In the genomic region with DNA sequence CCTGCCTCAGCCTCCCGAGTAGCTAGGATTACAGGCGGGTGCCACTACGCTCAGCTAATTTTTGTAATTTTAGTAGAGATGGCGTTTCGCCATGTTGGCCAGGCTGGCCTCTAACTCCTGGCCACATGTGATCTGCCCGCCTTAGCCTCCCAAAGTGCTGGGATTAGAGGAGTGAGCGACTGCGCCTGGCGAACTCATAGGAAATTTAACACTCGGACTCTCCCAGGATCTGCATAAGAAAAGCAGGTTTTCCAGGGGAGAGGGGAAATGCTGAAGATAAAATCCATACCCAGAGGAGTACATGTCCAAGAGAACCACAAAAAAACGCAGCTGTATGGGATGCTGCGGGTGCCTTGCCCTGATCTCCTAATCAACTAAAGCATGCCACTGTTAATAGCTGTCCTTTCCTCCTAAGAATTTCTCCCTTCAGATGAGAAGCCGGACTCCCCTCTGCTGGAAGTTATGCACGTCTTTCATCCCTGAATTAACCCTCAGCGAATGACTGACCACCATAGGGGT, we compare ENCODE assay signal across 25 cellular contexts. TPM values are rescaled to one million over a fixed set of nuclear protein-coding genes. Genes with fewer than 3 reads are reported as not detected.
DNase-seq lines count a peak whose midpoint lies in the region; ATAC-seq and TF ChIP-seq lines count a peak whose summit lies in the region.
"Had no signal": no experiment of that assay in that cellular context is flagged by ENCODE, and none has a peak within 500 bp of the region (broad histone marks: within the 10 kb centered on the region; RNA-seq: fewer than 3 reads in every experiment).

No MANE protein-coding gene starts in this region.

- no peak overlapping the region for H3K4me3 Mint-ChIP-seq in stimulated activated effector memory CD8-positive, alpha-beta T cell treated with anti-CD3 and anti-CD28 coated beads, Interleukin-12 subunit alpha, Interleukin-12 subunit beta, amount 100 ng/mL, for 72 hours
- H3K4me3 Mint-ChIP-seq: CD14-positive monocyte; CD8-positive, alpha-beta memory T cell had no signal

- ATAC-seq in Right ventricle myocardium inferior, result no peak
- ATAC-seq in Right ventricle myocardium superior (ENCODE audit: poor library complexity), result no peak
- no peak for ATAC-seq in IMR-90 (ENCODE audit: low read depth)
- ATAC-seq in stimulated activated effector memory CD8-positive, alpha-beta T cell treated with anti-CD3 and anti-CD28 coated beads, Interleukin-12 subunit alpha, Interleukin-12 subunit beta, amount 100 ng/mL, for 72 hours, result no peak
- ATAC-seq in GM18502 (IDR thresholded peaks at IDR 0.05; ENCODE audit: poor library complexity, unreplicated experiment), result no peak

- CTCF ChIA-PET in IMR-90 (lab: Yijun Ruan, JAX), result no interaction called here

- no peak overlapping the region for H3K4me3 ChIP-seq in IMR-90 (ENCODE audit: insufficient read depth, low read depth, low read length)
- H3K4me3 ChIP-seq in mesenchymal stem cell (ENCODE audit: insufficient read depth in 1 of 2, low read depth in 1 of 2, low read length in 2 of 2), result no peak overlapping the region
- no peak overlapping the region for H3K4me3 ChIP-seq in vagina
- H3K4me3 ChIP-seq: PC-9 had no signal

- H3K18ac ChIP-seq in IMR-90 (ENCODE audit: low read depth, low read length) (no peak overlapping the region), mesenchymal stem cell (ENCODE audit: low read depth in 1 of 2, low read length in 2 of 2) (no peak overlapping the region)

- H3K79me1 ChIP-seq in IMR-90 (ENCODE audit: low read depth in 1 of 2, low read length in 2 of 2) (no peaks in the 10 kb centered on the region), mesenchymal stem cell (replicated peaks; ENCODE audit: low read length, poor library complexity, severe bottlenecking) (no peaks in the 10 kb centered on the region)

- H2BK12ac ChIP-seq in mesenchymal stem cell (ENCODE audit: low read length in 2 of 2), result no peak overlapping the region

- DNase-seq in Right ventricle myocardium inferior (ENCODE audit: missing footprints) (peak; percentile 35), Right ventricle myocardium superior (no peak), IMR-90 (no peak), mesenchymal stem cell (no peak), vagina (ENCODE audit: extremely low spot score in 2 of 2) (no peak)
- no peak for DNase-seq in stimulated activated effector memory CD8-positive, alpha-beta T cell treated with anti-CD3 and anti-CD28 coated beads, Interleukin-12 subunit alpha, Interleukin-12 subunit beta, amount 100 ng/mL, for 72 hours (ENCODE audit: low spot score in 2 of 2)
- no peak for DNase-seq in effector CD4-positive, alpha-beta T cell
- DNase-seq: ACHN; BE2C; CD8-positive, alpha-beta memory T cell; DMS153; DND-41; GOT3; NCI-H1048; NCI-H1417; NCI-H1694; NCI-H2029 treated with DMSO at 0.1 percent for 48 hours; NCI-H446 treated with DMSO at 0.1 percent for 48 hours; NCI-H82; NK-92 treated with Interleukin-12 subunit alpha and Interleukin-12 subunit beta, amount 100 ng/mL, for 24 hours; PC-9; SHP77 treated with DMSO at 0.1 percent for 48 hours had no signal

- H3K36me3 Mint-ChIP-seq in stimulated activated effector memory CD8-positive, alpha-beta T cell treated with anti-CD3 and anti-CD28 coated beads, Interleukin-12 subunit alpha, Interleukin-12 subunit beta, amount 100 ng/mL, for 72 hours, result no peaks in the 10 kb centered on the region
- H3K36me3 Mint-ChIP-seq: CD8-positive, alpha-beta memory T cell had no signal

- no peaks in the 10 kb centered on the region for H3K4me1 Mint-ChIP-seq in stimulated activated effector memory CD8-positive, alpha-beta T cell treated with anti-CD3 and anti-CD28 coated beads, Interleukin-12 subunit alpha, Interleukin-12 subunit beta, amount 100 ng/mL, for 72 hours
- H3K4me1 Mint-ChIP-seq: CD8-positive, alpha-beta memory T cell had no signal

- H2AFZ ChIP-seq in IMR-90 (replicated peaks; ENCODE audit: low read length, poor library complexity) (no peak overlapping the region), mesenchymal stem cell (ENCODE audit: low read depth, low read length) (no peak overlapping the region)
- H2AFZ ChIP-seq: PC-9 had no signal

- no peak overlapping the region for H4K5ac ChIP-seq in IMR-90 (ENCODE audit: low read depth, low read length)

- H4K8ac ChIP-seq in IMR-90 (ENCODE audit: low read depth in 2 of 2, low read length in 2 of 2) (no peak overlapping the region), mesenchymal stem cell (ENCODE audit: low read length) (no peak overlapping the region)

- intact Hi-C loops in Right ventricle myocardium inferior (cut with DNase I), result no loop called here
- intact Hi-C loops in Right ventricle myocardium superior (cut with DNase I), result no loop called here
- intact Hi-C loops in IMR-90 (cut with micrococcal nuclease), result loop anchor here (5.0 kb wide), 1 partner anchor 959 kb away; no protein-coding TSS in a partner anchor
- intact Hi-C loops in vagina (cut with DNase I), result no loop called here

- POLR2A ChIA-PET in IMR-90 (lab: Charles Lee; ENCODE audit: unreplicated experiment), result no interaction called here

- TF ChIP-seq CTCF in IMR-90 (conservative IDR thresholded peaks at IDR 0.05; ENCODE audit: low read depth, low read length) (no peak), vagina (IDR thresholded peaks at IDR 0.05) (no peak)

- peak overlapping the region; percentile 30 for H3K27ac Mint-ChIP-seq in stimulated activated effector memory CD8-positive, alpha-beta T cell treated with anti-CD3 and anti-CD28 coated beads, Interleukin-12 subunit alpha, Interleukin-12 subunit beta, amount 100 ng/mL, for 72 hours
- H3K27ac Mint-ChIP-seq: CD8-positive, alpha-beta memory T cell had no signal

- no peaks in the 10 kb centered on the region for H3K36me3 ChIP-seq in IMR-90 (ENCODE audit: control insufficient read depth, insufficient read depth, low read length)
- no peaks in the 10 kb centered on the region for H3K36me3 ChIP-seq in mesenchymal stem cell (ENCODE audit: control insufficient read depth in 1 of 2, insufficient read depth in 2 of 2, low read depth in 1 of 2, low read length in 2 of 2)
- no peaks in the 10 kb centered on the region for H3K36me3 ChIP-seq in vagina
- H3K36me3 ChIP-seq: BE2C had no signal

- H3K23ac ChIP-seq in IMR-90 (ENCODE audit: low read depth, low read length), result no peak overlapping the region
- H3K23ac ChIP-seq in mesenchymal stem cell (ENCODE audit: low read length in 2 of 2), result no peak overlapping the region

- no peaks in the 10 kb centered on the region for H3K27me3 ChIP-seq in IMR-90 (ENCODE audit: control insufficient read depth, insufficient read depth, low read length)
- H3K27me3 ChIP-seq in mesenchymal stem cell (ENCODE audit: control insufficient read depth in 1 of 2, insufficient read depth in 1 of 2, low read length in 2 of 2), result no peaks in the 10 kb centered on the region
- no peaks in the 10 kb centered on the region for H3K27me3 ChIP-seq in vagina
- H3K27me3 ChIP-seq: BE2C had no signal

- H2BK120ac ChIP-seq in IMR-90 (ENCODE audit: low read depth, low read length) (no peak overlapping the region), mesenchymal stem cell (ENCODE audit: low read depth, low read length) (no peak overlapping the region)

- H3K14ac ChIP-seq in IMR-90 (replicated peaks; ENCODE audit: low read depth, low read length), result no peak overlapping the region
- no peak overlapping the region for H3K14ac ChIP-seq in mesenchymal stem cell (ENCODE audit: low read length in 2 of 2)

- TF ChIP-seq POLR2A in IMR-90 (IDR thresholded peaks at IDR 0.05; ENCODE audit: low read depth, low read length), result no peak
- no peak for TF ChIP-seq POLR2A in vagina (IDR thresholded peaks at IDR 0.05)

- H2AK9ac ChIP-seq in IMR-90 (replicated peaks; ENCODE audit: low read depth, low read length, poor library complexity), result no peak overlapping the region

- dilution Hi-C loops in IMR-90 (cut with HindIII; ENCODE audit: low sequenced_read_pairs, unreplicated experiment), result no loop called here

- no peak overlapping the region for H2BK20ac ChIP-seq in IMR-90 (ENCODE audit: low read depth, low read length)

- H3K4me2 ChIP-seq in IMR-90 (ENCODE audit: low read depth, low read length), result no peak overlapping the region
- no peak overlapping the region for H3K4me2 ChIP-seq in mesenchymal stem cell (ENCODE audit: low read length, poor library complexity, severe bottlenecking)
- H3K4me2 ChIP-seq: PC-9 had no signal

- H2BK5ac ChIP-seq in IMR-90 (ENCODE audit: low read depth, low read length, poor library complexity, severe bottlenecking) (no peak overlapping the region), mesenchymal stem cell (ENCODE audit: low read depth, low read length, poor library complexity, severe bottlenecking) (no peak overlapping the region)

- no peak overlapping the region for H3K9ac ChIP-seq in IMR-90 (ENCODE audit: low read depth, low read length)
- no peak overlapping the region for H3K9ac ChIP-seq in mesenchymal stem cell (ENCODE audit: low read length)

- H3K4ac ChIP-seq in IMR-90 (ENCODE audit: low read depth, low read length) (no peak overlapping the region), mesenchymal stem cell (ENCODE audit: low read depth in 1 of 2, low read length in 2 of 2) (no peak overlapping the region)

- H2AK5ac ChIP-seq in IMR-90 (ENCODE audit: low read depth, low read length) (no peak overlapping the region), mesenchymal stem cell (ENCODE audit: low read length, severe bottlenecking) (peak overlapping the region; percentile 89)

- H3K9me3 ChIP-seq in IMR-90 (ENCODE audit: control insufficient read depth, insufficient read depth, low read length) (no peaks in the 10 kb centered on the region), mesenchymal stem cell (ENCODE audit: control insufficient read depth, low read length) (no peaks in the 10 kb centered on the region), vagina (no peaks in the 10 kb centered on the region)
- H3K9me3 ChIP-seq: BE2C had no signal

- H3K9me3 Mint-ChIP-seq in stimulated activated effector memory CD8-positive, alpha-beta T cell treated with anti-CD3 and anti-CD28 coated beads, Interleukin-12 subunit alpha, Interleukin-12 subunit beta, amount 100 ng/mL, for 72 hours, result no peaks in the 10 kb centered on the region
- H3K9me3 Mint-ChIP-seq: CD8-positive, alpha-beta memory T cell had no signal

- 90% methylated on average over 2 of the region's 15 CpGs; no CpG with 5 or more reads in 1 of the 2 experiments for WGBS in IMR-90 (ENCODE audit: extremely low coverage in 2 of 2, insufficient read length in 1 of 2), 2 experiments
- WGBS in mesenchymal stem cell, result 98% methylated on average over 15 of the region's 15 CpGs

- no peaks in the 10 kb centered on the region for H4K20me1 ChIP-seq in IMR-90 (ENCODE audit: insufficient read depth, low read length)

- TF ChIP-seq RAD21 in IMR-90 (IDR thresholded peaks at IDR 0.05; ENCODE audit: low read length), result no peak

- in situ Hi-C loops in IMR-90 (cut with MboI; ENCODE audit: low sequenced_read_pairs), result no loop called here

- peaks cover 10% of the 10 kb centered on the region for H3K4me1 ChIP-seq in IMR-90 (ENCODE audit: control insufficient read depth, insufficient read depth, low read length)
- peaks cover 7% of the 10 kb centered on the region for H3K4me1 ChIP-seq in mesenchymal stem cell (ENCODE audit: control insufficient read depth, insufficient read depth, low read depth, low read length)
- H3K4me1 ChIP-seq in vagina, result peaks cover 5% of the 10 kb centered on the region
- H3K4me1 ChIP-seq: BE2C had no signal

- no peak overlapping the region for H3K56ac ChIP-seq in IMR-90 (ENCODE audit: extremely low read depth, insufficient read depth, low read length)

- H4K91ac ChIP-seq in IMR-90 (ENCODE audit: insufficient read depth, low read depth, low read length) (no peak overlapping the region), mesenchymal stem cell (ENCODE audit: low read length) (no peak overlapping the region)

- H2BK15ac ChIP-seq in IMR-90 (ENCODE audit: low read depth, low read length) (peak overlapping the region; percentile 61; the same call in 2 of the 3 replicates), mesenchymal stem cell (ENCODE audit: low read depth, poor library complexity, severe bottlenecking) (no peak overlapping the region)

- H3K9me1 ChIP-seq in IMR-90 (ENCODE audit: insufficient read depth, low read length), result no peaks in the 10 kb centered on the region; the same call in 1 of the 2 replicates

- BruUV-seq in IMR-90 (replicated peaks; lab: Mats Ljungman, UMichigan), result no TSS peak

- H3K27ac ChIP-seq in IMR-90 (ENCODE audit: insufficient read depth, low read length) (no peak overlapping the region), mesenchymal stem cell (ENCODE audit: low read length, poor library complexity, severe bottlenecking) (no peak overlapping the region), vagina (no peak overlapping the region)
- H3K27ac ChIP-seq: 22Rv1, PC-9 had no signal

RNA-seq across cellular contexts. Expression of a gene that starts 25.3 kb away (rescaled TPM):
- total RNA-seq in Right ventricle myocardium inferior (186 TPM), Right ventricle myocardium superior (168 TPM), IMR-90 (2012; rRNA removed) (87.5 and 89.7 TPM in 2 replicates), vagina (176 TPM)
- 58.1 and 63.7 TPM in 2 replicates for polyA plus RNA-seq in IMR-90 (2012; rRNA removed)
- polyA plus RNA-seq in IMR-90 (2012; cell fraction: cytosol; rRNA removed), result 34.9 and 52.0 TPM in 2 replicates
- polyA plus RNA-seq in IMR-90 (2012; cell fraction: nucleus; rRNA removed; ENCODE audit: low replicate concordance), result 17.3 and 35.9 TPM in 2 replicates
- 195 TPM for polyA plus RNA-seq in mesenchymal stem cell (2013, experiment 1 of 2)
- 202 TPM for polyA plus RNA-seq in mesenchymal stem cell (2013, experiment 2 of 2)
